ENCODE assay signal across 7 cellular contexts in the genomic region with DNA sequence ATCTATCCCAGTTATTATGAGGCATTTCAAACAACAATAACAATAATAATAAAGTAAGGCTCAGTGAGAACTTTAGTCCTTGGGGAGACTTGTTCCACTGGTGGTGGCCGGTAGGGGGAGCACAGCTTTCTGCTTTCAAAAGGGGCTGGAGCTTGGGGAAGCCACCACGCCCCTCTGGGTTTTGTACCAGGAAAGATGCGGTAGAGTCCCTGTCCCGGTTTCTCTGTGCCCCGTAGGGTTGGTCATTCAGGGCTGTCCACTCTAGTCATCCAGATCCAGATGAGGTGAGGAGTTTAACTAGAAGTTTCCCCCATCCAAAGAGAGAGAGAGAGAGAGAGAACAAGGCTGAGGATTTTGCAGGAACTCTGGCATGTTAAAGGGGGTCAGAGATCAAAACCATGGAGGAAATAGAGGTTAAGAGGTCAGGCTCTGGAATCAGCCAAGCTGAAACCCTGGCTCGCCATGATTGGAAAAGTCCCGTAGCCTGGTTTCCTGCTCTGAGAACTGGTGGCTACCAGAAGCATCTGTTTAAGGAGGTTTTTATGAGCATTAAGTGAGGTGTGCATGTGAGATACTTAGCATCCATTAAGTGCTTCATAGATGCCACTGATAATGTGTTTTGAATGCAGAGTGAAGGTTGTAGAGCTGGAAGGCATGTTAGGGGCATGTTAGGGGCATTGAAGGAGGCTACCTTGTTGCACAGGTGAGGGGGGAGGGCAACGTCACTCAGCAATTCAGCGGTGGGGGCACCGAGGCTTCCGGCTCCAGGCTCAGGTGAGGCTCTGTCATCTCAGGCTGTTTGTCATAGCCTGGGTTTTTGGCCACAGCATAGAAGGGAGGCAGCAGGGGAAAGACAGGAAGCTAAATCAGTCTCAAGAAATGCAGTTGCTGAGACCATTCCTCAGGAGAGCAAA.
A peak's percentile ranks its signal among the peaks of the same experiment; 100 is the strongest.
DNase-seq lines count a peak whose midpoint lies in the region; ATAC-seq and TF ChIP-seq lines count a peak whose summit lies in the region.

No MANE protein-coding gene starts in this region.

- H3K18ac ChIP-seq in IMR-90 (ENCODE audit: low read depth, low read length): no peak overlapping the region

- no peak overlapping the region for H3K56ac ChIP-seq in IMR-90 (ENCODE audit: extremely low read depth, insufficient read depth, low read length)

- POLR2A ChIA-PET in IMR-90 (lab: Charles Lee; ENCODE audit: unreplicated experiment) (no interaction called here), WTC11 (lab: Charles Lee) (interaction anchor here (1.1 kb wide), 1 partner anchor 13 kb away, joined by 3 read pairs; no protein-coding TSS in a partner anchor)

- no peak overlapping the region for H3K23ac ChIP-seq in IMR-90 (ENCODE audit: low read depth, low read length)

- no peaks in the 10 kb centered on the region for H3K9me3 Mint-ChIP-seq in WTC11

- H4K8ac ChIP-seq in IMR-90 (ENCODE audit: low read depth in 2 of 2, low read length in 2 of 2): no peak overlapping the region

- no peak overlapping the region for H3K27ac Mint-ChIP-seq in WTC11

- H3K36me3 ChIP-seq in GM06990 (ENCODE audit: control insufficient read depth, insufficient read depth, low read length) (no peaks in the 10 kb centered on the region), IMR-90 (ENCODE audit: control insufficient read depth, insufficient read depth, low read length) (no peaks in the 10 kb centered on the region)

- H2AK5ac ChIP-seq in IMR-90 (ENCODE audit: low read depth, low read length): no peak overlapping the region

- peak overlapping the region; percentile 34 for H2AFZ ChIP-seq in IMR-90 (replicated peaks; ENCODE audit: low read length, poor library complexity)

- no peak overlapping the region for H4K91ac ChIP-seq in IMR-90 (ENCODE audit: insufficient read depth, low read depth, low read length)

- H3K4me1 ChIP-seq in IMR-90 (ENCODE audit: control insufficient read depth, insufficient read depth, low read length): peaks cover 2% of the 10 kb centered on the region; the same call in 1 of the 2 replicates

- no peak overlapping the region for H3K9ac ChIP-seq in IMR-90 (ENCODE audit: low read depth, low read length)

- H3K9me3 ChIP-seq in IMR-90 (ENCODE audit: control insufficient read depth, insufficient read depth, low read length): no peaks in the 10 kb centered on the region

- no peaks in the 10 kb centered on the region; the same call in 1 of the 2 replicates for H3K27me3 Mint-ChIP-seq in WTC11 (ENCODE audit: low read depth)

- no peak overlapping the region for H3K4ac ChIP-seq in IMR-90 (ENCODE audit: low read depth, low read length)

- in situ Hi-C loops in IMR-90 (cut with MboI; ENCODE audit: low sequenced_read_pairs): no loop called here

- ATAC-seq in GM21515 (IDR thresholded peaks at IDR 0.05; ENCODE audit: unreplicated experiment) (peak; percentile 83), IMR-90 (ENCODE audit: low read depth) (no peak), WTC11 (peak; percentile 68)

- H2AK9ac ChIP-seq in IMR-90 (replicated peaks; ENCODE audit: low read depth, low read length, poor library complexity): no peak overlapping the region

- CTCF ChIA-PET in IMR-90 (lab: Yijun Ruan, JAX): interaction anchor here (1.0 to 1.6 kb wide), 6 partner anchors 10 to 608 kb away, joined by 3 to 4 read pairs (median 4); no protein-coding TSS in a partner anchor
- CTCF ChIA-PET in WTC11 (lab: Charles Lee): interaction anchor here (0.6 to 7.1 kb wide), 40 partner anchors 8 to 866 kb away, joined by 3 to 69 read pairs (median 5); no protein-coding TSS in a partner anchor

- 0 out of 2 replicates have a peak, but pooled peaks cover 3% of the 10 kb centered on the region for H3K9me1 ChIP-seq in IMR-90 (ENCODE audit: insufficient read depth, low read length)

- H4K20me1 ChIP-seq in IMR-90 (ENCODE audit: insufficient read depth, low read length): no peaks in the 10 kb centered on the region

- no peak overlapping the region for H2BK20ac ChIP-seq in IMR-90 (ENCODE audit: low read depth, low read length)

- H2BK15ac ChIP-seq in IMR-90 (ENCODE audit: low read depth, low read length): no peak overlapping the region

- no peak overlapping the region for H2BK120ac ChIP-seq in IMR-90 (ENCODE audit: low read depth, low read length)

- no peak for DNase-seq in GM06990 (ENCODE audit: extremely low read depth, insufficient read length)
- peak; percentile 16 for DNase-seq in IMR-90
- DNase-seq in WTC11 (ENCODE audit: low spot score): peak; percentile 84
- peak; percentile 38 to 61 for DNase-seq in erythroblast (lab: John Stamatoyannopoulos, UW)
- DNase-seq in posterior vena cava (ENCODE audit: low spot score): peak; percentile 81
- no peak for DNase-seq in NCI-H2227 (lab: John Stamatoyannopoulos, UW; ENCODE audit: unreplicated experiment)

- H3K4me2 ChIP-seq in IMR-90 (ENCODE audit: low read depth, low read length): no peak overlapping the region

- no peaks in the 10 kb centered on the region for H3K36me3 Mint-ChIP-seq in WTC11

- H4K5ac ChIP-seq in IMR-90 (ENCODE audit: low read depth, low read length): no peak overlapping the region

- no peak overlapping the region for H3K4me3 ChIP-seq in GM06990 (replicated peaks; ENCODE audit: low read depth, low read length)
- H3K4me3 ChIP-seq in IMR-90 (ENCODE audit: insufficient read depth, low read depth, low read length): no peak overlapping the region

- H3K79me1 ChIP-seq in IMR-90 (ENCODE audit: low read depth in 1 of 2, low read length in 2 of 2): no peaks in the 10 kb centered on the region

- no peak overlapping the region for H3K14ac ChIP-seq in IMR-90 (replicated peaks; ENCODE audit: low read depth, low read length)

- no peak for TF ChIP-seq RAD21 in IMR-90 (IDR thresholded peaks at IDR 0.05; ENCODE audit: low read length)

- no TSS peak for BruUV-seq in IMR-90 (replicated peaks; lab: Mats Ljungman, UMichigan)

- intact Hi-C loops in IMR-90 (cut with micrococcal nuclease): no loop called here
- intact Hi-C loops in posterior vena cava (cut with DNase I): no loop called here

- TF ChIP-seq POLR2A in IMR-90 (IDR thresholded peaks at IDR 0.05; ENCODE audit: low read depth, low read length): no peak
- TF ChIP-seq POLR2A in erythroblast (IDR thresholded peaks at IDR 0.05; ENCODE audit: low read length): no peak

- no peak overlapping the region for H3K4me3 Mint-ChIP-seq in WTC11

- peaks cover 1% of the 10 kb centered on the region; the same call in 1 of the 2 replicates for H3K27me3 ChIP-seq in GM06990 (replicated peaks; ENCODE audit: control insufficient read depth, insufficient read depth, low read length)
- no peaks in the 10 kb centered on the region for H3K27me3 ChIP-seq in IMR-90 (ENCODE audit: control insufficient read depth, insufficient read depth, low read length)

- peaks cover 17% of the 10 kb centered on the region for H3K4me1 Mint-ChIP-seq in WTC11

- dilution Hi-C loops in IMR-90 (cut with HindIII; ENCODE audit: low sequenced_read_pairs, unreplicated experiment): no loop called here

- H2BK5ac ChIP-seq in IMR-90 (ENCODE audit: low read depth, low read length, poor library complexity, severe bottlenecking): no peak overlapping the region

- WGBS in IMR-90 (ENCODE audit: extremely low coverage in 2 of 2, insufficient read length in 1 of 2), 2 experiments: 75% methylated on average over 2 of the region's 11 CpGs; no CpG with 5 or more reads in 1 of the 2 experiments

- H3K27ac ChIP-seq in IMR-90 (ENCODE audit: insufficient read depth, low read length): no peak overlapping the region

- TF ChIP-seq CTCF in GM06990 (IDR thresholded peaks at IDR 0.05; ENCODE audit: insufficient read depth, low read length, poor library complexity, severe bottlenecking): peak; percentile 93
- TF ChIP-seq CTCF in IMR-90 (conservative IDR thresholded peaks at IDR 0.05; ENCODE audit: low read depth, low read length): peak; percentile 41
- TF ChIP-seq CTCF in WTC11 (IDR thresholded peaks at IDR 0.05): peak; percentile 72; the same call in 1 of the 2 replicates

TF ChIP-seq in IMR-90, 13 proteins besides CTCF, POLR2A, EP300 and RAD21:
- TF ChIP-seq MXI1 (IDR thresholded peaks at IDR 0.05; ENCODE audit: borderline replicate concordance, low read depth, low read length) (no peak), SMC3 (IDR thresholded peaks at IDR 0.05; ENCODE audit: low read depth, low read length) (0 out of 2 replicates have a peak, but pooled peaks have one; percentile 0)

TF ChIP-seq in WTC11, 78 proteins besides CTCF, POLR2A, EP300 and RAD21 (continues in another document):
- TF ChIP-seq SMAD3 (CRISPR knock-in tag; IDR thresholded peaks at IDR 0.05; ENCODE audit: borderline replicate concordance) (no peak), HMGA2 (CRISPR knock-in tag; IDR thresholded peaks at IDR 0.05) (no peak), NR1H2 (CRISPR knock-in tag; IDR thresholded peaks at IDR 0.05) (no peak), OVOL2 (CRISPR knock-in tag; IDR thresholded peaks at IDR 0.05; ENCODE audit: borderline replicate concordance) (no peak), ELF4 (CRISPR knock-in tag; IDR thresholded peaks at IDR 0.05; ENCODE audit: low read depth) (no peak), MYBL2 (CRISPR knock-in tag; IDR thresholded peaks at IDR 0.05) (no peak), FOXJ3 (CRISPR knock-in tag; IDR thresholded peaks at IDR 0.05; ENCODE audit: borderline replicate concordance) (no peak), NFATC4 (CRISPR knock-in tag; IDR thresholded peaks at IDR 0.05) (no peak), TEAD4 (CRISPR knock-in tag; IDR thresholded peaks at IDR 0.05) (no peak), TP53 (CRISPR knock-in tag; IDR thresholded peaks at IDR 0.05) (no peak)
- TF ChIP-seq, protein P1, sequence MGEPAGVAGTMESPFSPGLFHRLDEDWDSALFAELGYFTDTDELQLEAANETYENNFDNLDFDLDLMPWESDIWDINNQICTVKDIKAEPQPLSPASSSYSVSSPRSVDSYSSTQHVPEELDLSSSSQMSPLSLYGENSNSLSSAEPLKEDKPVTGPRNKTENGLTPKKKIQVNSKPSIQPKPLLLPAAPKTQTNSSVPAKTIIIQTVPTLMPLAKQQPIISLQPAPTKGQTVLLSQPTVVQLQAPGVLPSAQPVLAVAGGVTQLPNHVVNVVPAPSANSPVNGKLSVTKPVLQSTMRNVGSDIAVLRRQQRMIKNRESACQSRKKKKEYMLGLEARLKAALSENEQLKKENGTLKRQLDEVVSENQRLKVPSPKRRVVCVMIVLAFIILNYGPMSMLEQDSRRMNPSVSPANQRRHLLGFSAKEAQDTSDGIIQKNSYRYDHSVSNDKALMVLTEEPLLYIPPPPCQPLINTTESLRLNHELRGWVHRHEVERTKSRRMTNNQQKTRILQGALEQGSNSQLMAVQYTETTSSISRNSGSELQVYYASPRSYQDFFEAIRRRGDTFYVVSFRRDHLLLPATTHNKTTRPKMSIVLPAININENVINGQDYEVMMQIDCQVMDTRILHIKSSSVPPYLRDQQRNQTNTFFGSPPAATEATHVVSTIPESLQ (CRISPR knock-in tag; IDR thresholded peaks at IDR 0.05): no peak
- TF ChIP-seq, protein P2, sequence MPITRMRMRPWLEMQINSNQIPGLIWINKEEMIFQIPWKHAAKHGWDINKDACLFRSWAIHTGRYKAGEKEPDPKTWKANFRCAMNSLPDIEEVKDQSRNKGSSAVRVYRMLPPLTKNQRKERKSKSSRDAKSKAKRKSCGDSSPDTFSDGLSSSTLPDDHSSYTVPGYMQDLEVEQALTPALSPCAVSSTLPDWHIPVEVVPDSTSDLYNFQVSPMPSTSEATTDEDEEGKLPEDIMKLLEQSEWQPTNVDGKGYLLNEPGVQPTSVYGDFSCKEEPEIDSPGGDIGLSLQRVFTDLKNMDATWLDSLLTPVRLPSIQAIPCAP (CRISPR knock-in tag; IDR thresholded peaks at IDR 0.05): no peak

Comparison
In these comparisons a context has a peak if more than half of its experiments do, and no peak if none do; other contexts are left out.
1. DNase-seq: peak in IMR-90 (single experiment), WTC11 (single experiment), erythroblast (2 of 2) and posterior vena cava (single experiment); none in GM06990 (single experiment) and NCI-H2227 (single experiment).
2. CTCF ChIP-seq: peak in every context shown above with its lines; median percentile 93 in GM06990; 72 in WTC11; 41 in IMR-90.